In the genomic region with DNA sequence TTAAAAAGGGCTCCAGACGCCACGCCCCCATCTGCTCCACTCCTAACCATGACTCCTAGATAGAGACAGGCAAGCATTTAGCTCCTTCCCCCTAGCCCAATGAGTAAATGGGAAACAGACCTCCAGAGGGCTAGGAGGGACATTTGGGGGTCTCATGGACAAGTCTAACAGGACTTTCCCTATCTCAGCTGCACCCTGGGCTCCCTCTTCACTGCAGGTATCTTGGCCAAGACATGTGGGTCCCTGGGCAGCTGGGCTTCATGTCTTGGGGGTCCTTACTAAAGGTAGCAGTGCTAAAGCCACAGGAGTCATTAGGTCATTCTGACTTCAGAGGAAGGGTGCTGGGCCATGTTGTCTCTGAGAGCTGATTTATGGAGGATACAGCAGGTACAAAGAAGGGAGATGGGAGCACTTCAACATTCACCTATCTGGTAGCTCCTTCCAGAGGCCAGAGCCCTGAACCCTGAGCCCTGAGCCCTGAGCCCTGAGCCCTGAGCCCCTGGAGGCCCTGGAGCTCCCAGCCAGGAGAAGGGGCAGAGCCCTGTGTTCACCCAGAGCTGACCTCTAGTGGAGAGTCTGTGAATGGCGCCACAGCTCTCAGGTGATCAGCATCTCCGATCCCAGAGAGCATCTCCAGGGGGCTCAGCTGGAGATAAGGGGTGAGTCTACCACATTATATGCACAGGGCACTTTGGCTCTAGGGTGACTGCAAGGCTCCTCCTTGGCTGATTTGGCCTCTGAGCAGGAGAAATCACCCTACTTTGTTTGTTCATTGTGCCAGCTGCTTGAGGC, we compare ENCODE assay signal across 8 cellular contexts. TPM values are rescaled to one million over a fixed set of nuclear protein-coding genes. Genes with fewer than 3 reads are reported as not detected.
DNase-seq lines count a peak whose midpoint lies in the region; ATAC-seq and TF ChIP-seq lines count a peak whose summit lies in the region.

No MANE protein-coding gene starts in this region.

- H3K36me3 Mint-ChIP-seq in GM23338 (ENCODE audit: low read depth): no peaks in the 10 kb centered on the region
- no peaks in the 10 kb centered on the region for H3K36me3 Mint-ChIP-seq in activated naive CD8-positive, alpha-beta T cell treated with anti-CD3 and anti-CD28 coated beads for 36 hours
- no peaks in the 10 kb centered on the region for H3K36me3 Mint-ChIP-seq in effector memory CD8-positive, alpha-beta T cell (ENCODE audit: insufficient read depth)

- no peak overlapping the region for H3K27ac ChIP-seq in GM23338 (ENCODE audit: low read depth)
- no peak overlapping the region for H3K27ac ChIP-seq in stomach

- H3K36me3 ChIP-seq in GM23338 (ENCODE audit: insufficient read depth): no peaks in the 10 kb centered on the region
- no peaks in the 10 kb centered on the region for H3K36me3 ChIP-seq in stomach

- H4K20me1 ChIP-seq in GM23338 (replicated peaks; ENCODE audit: insufficient read depth): no peaks in the 10 kb centered on the region

- TF ChIP-seq CTCF in GM23338 (conservative IDR thresholded peaks at IDR 0.05; ENCODE audit: low read depth in 2 of 2) (peak; percentile 70 to 80), stomach (IDR thresholded peaks at IDR 0.05) (peak in 5 of 7 experiments; percentile 21 to 43 (median 30))

- no peaks in the 10 kb centered on the region for H3K9me2 ChIP-seq in GM23338 (ENCODE audit: insufficient read depth)

- no peaks in the 10 kb centered on the region for H3K9me3 ChIP-seq in stomach

- no peak overlapping the region for H3K27ac Mint-ChIP-seq in GM23338
- H3K27ac Mint-ChIP-seq in activated naive CD8-positive, alpha-beta T cell treated with anti-CD3 and anti-CD28 coated beads for 36 hours: no peak overlapping the region
- no peak overlapping the region for H3K27ac Mint-ChIP-seq in effector memory CD8-positive, alpha-beta T cell

- H3K4me1 Mint-ChIP-seq in GM23338: no peaks in the 10 kb centered on the region
- H3K4me1 Mint-ChIP-seq in activated naive CD8-positive, alpha-beta T cell treated with anti-CD3 and anti-CD28 coated beads for 36 hours: no peaks in the 10 kb centered on the region
- H3K4me1 Mint-ChIP-seq in effector memory CD8-positive, alpha-beta T cell (ENCODE audit: low read depth in 2 of 2): no peaks in the 10 kb centered on the region

- no peaks in the 10 kb centered on the region for H3K27me3 ChIP-seq in GM23338 (ENCODE audit: insufficient read depth)
- peaks cover 0 to 13% (median 0%) of the 10 kb centered on the region in 3 donors for H3K27me3 ChIP-seq in stomach

- no peak for TF ChIP-seq EP300 in stomach (IDR thresholded peaks at IDR 0.05)

- no peaks in the 10 kb centered on the region for H3K79me2 ChIP-seq in GM23338 (replicated peaks; ENCODE audit: insufficient read depth)

- H3K27me3 Mint-ChIP-seq in GM23338 (ENCODE audit: insufficient read depth, low read depth, poor library complexity): peaks cover 2% of the 10 kb centered on the region
- H3K27me3 Mint-ChIP-seq in activated naive CD8-positive, alpha-beta T cell treated with anti-CD3 and anti-CD28 coated beads for 36 hours: peaks cover 8% of the 10 kb centered on the region
- peaks cover 9 to 11% of the 10 kb centered on the region in 2 donors for H3K27me3 Mint-ChIP-seq in effector memory CD8-positive, alpha-beta T cell

- peak; percentile 56 for DNase-seq in activated CD4-positive, alpha-beta T cell treated with anti-CD3 and anti-CD28 coated beads for 48 hours
- DNase-seq in activated CD4-positive, alpha-beta T cell treated with anti-CD3 and anti-CD28 coated beads, Interleukin-2, amount 50 U/mL, for 1 hour: no peak
- peak; percentile 76 for DNase-seq in GM23338 (ENCODE audit: low spot score)
- peak; percentile 18 for DNase-seq in LoVo (ENCODE audit: low spot score)
- DNase-seq in activated naive CD8-positive, alpha-beta T cell treated with anti-CD3 and anti-CD28 coated beads for 36 hours: peak; percentile 26
- DNase-seq in iPS-NIHi7 (ENCODE audit: extremely low spot score): peak; percentile 84
- peak; percentile 35 for DNase-seq in stomach
- no peak for DNase-seq in effector memory CD8-positive, alpha-beta T cell

- ATAC-seq in GM23338: peak; percentile 97
- no peak for ATAC-seq in effector memory CD8-positive, alpha-beta T cell (replicated peaks)

- intact Hi-C loops in stomach (cut with DNase I; ENCODE audit: low total_unique reads): no loop called here

- H3K4me2 ChIP-seq in GM23338: no peak overlapping the region

- H3K4me3 Mint-ChIP-seq in GM23338: no peak overlapping the region
- H3K4me3 Mint-ChIP-seq in activated naive CD8-positive, alpha-beta T cell treated with anti-CD3 and anti-CD28 coated beads for 36 hours: no peak overlapping the region
- no peak overlapping the region for H3K4me3 Mint-ChIP-seq in effector memory CD8-positive, alpha-beta T cell

- H3F3A ChIP-seq in GM23338 (replicated peaks; ENCODE audit: low read depth): no peaks in the 10 kb centered on the region

- WGBS in stomach, 5 donors: 43 to 63% (median 55%) methylated on average over 4 of the region's 4 CpGs

- H2AFZ ChIP-seq in GM23338: no peak overlapping the region

- no peaks in the 10 kb centered on the region for H3K4me1 ChIP-seq in GM23338 (ENCODE audit: insufficient read depth)
- H3K4me1 ChIP-seq in stomach: no peaks in the 10 kb centered on the region

- no peak for TF ChIP-seq POLR2A in stomach (IDR thresholded peaks at IDR 0.05)

- no peak overlapping the region for H3K4me3 ChIP-seq in GM23338
- H3K4me3 ChIP-seq in stomach: no peak overlapping the region

- H3K9me3 Mint-ChIP-seq in GM23338: no peaks in the 10 kb centered on the region
- no peaks in the 10 kb centered on the region for H3K9me3 Mint-ChIP-seq in activated naive CD8-positive, alpha-beta T cell treated with anti-CD3 and anti-CD28 coated beads for 36 hours
- H3K9me3 Mint-ChIP-seq in effector memory CD8-positive, alpha-beta T cell: no peaks in the 10 kb centered on the region

TF ChIP-seq in GM23338, 12 proteins besides CTCF, POLR2A, EP300 and RAD21:
- TF ChIP-seq, protein P1, sequence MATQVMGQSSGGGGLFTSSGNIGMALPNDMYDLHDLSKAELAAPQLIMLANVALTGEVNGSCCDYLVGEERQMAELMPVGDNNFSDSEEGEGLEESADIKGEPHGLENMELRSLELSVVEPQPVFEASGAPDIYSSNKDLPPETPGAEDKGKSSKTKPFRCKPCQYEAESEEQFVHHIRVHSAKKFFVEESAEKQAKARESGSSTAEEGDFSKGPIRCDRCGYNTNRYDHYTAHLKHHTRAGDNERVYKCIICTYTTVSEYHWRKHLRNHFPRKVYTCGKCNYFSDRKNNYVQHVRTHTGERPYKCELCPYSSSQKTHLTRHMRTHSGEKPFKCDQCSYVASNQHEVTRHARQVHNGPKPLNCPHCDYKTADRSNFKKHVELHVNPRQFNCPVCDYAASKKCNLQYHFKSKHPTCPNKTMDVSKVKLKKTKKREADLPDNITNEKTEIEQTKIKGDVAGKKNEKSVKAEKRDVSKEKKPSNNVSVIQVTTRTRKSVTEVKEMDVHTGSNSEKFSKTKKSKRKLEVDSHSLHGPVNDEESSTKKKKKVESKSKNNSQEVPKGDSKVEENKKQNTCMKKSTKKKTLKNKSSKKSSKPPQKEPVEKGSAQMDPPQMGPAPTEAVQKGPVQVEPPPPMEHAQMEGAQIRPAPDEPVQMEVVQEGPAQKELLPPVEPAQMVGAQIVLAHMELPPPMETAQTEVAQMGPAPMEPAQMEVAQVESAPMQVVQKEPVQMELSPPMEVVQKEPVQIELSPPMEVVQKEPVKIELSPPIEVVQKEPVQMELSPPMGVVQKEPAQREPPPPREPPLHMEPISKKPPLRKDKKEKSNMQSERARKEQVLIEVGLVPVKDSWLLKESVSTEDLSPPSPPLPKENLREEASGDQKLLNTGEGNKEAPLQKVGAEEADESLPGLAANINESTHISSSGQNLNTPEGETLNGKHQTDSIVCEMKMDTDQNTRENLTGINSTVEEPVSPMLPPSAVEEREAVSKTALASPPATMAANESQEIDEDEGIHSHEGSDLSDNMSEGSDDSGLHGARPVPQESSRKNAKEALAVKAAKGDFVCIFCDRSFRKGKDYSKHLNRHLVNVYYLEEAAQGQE (IDR thresholded peaks at IDR 0.05; ENCODE audit: unreplicated experiment): no peak
- no peak for TF ChIP-seq ZNF114 (CRISPR knock-in tag; IDR thresholded peaks at IDR 0.05)

RNA-seq across cellular contexts. Expression of a gene that starts 40.1 kb away (rescaled TPM):
- 5.2 and 5.6 TPM in 2 replicates for total RNA-seq in GM23338 (2014; rRNA removed; shearing (Covaris generic))
- polyA plus RNA-seq in GM23338 (2016; fragmentation: Nextera tagmentation; extraction: Ambion mirVana) (2.7 and 3.1 TPM in 2 replicates), stomach (under 1 TPM in 1 of 3 donors, not detected in 2; 0.13 TPM)
- not detected for total RNA-seq in activated naive CD8-positive, alpha-beta T cell treated with anti-CD3 and anti-CD28 coated beads for 36 hours
- total RNA-seq in stomach: 1 to 10 TPM in 2 of 5 donors, under 1 TPM in 1, not detected in 2; 0.73 to 2.3 (median 1.3) TPM

Comparison
In these comparisons a context has a peak if more than half of its experiments do, and no peak if none do; other contexts are left out.
1. DNase-seq: peak in activated CD4-positive, alpha-beta T cell treated with anti-CD3 and anti-CD28 coated beads for 48 hours (single experiment), GM23338 (single experiment), LoVo (single experiment), activated naive CD8-positive, alpha-beta T cell treated with anti-CD3 and anti-CD28 coated beads for 36 hours (single experiment), iPS-NIHi7 (single experiment) and stomach (single experiment); none in activated CD4-positive, alpha-beta T cell treated with anti-CD3 and anti-CD28 coated beads, Interleukin-2, amount 50 U/mL, for 1 hour (single experiment) and effector memory CD8-positive, alpha-beta T cell (0 of 3).